In genomic region chr2:240111253-240111652, GRCh38 we compare ENCODE assay signal across 23 cellular contexts. TPM values are rescaled to one million over a fixed set of nuclear protein-coding genes. Genes with fewer than 3 reads are reported as not detected.
DNase-seq lines count a peak whose midpoint lies in the region; ATAC-seq and TF ChIP-seq lines count a peak whose summit lies in the region.
"Had no signal": no experiment of that assay in that cellular context is flagged by ENCODE, and none has a peak within 500 bp of the region (broad histone marks: within the 10 kb centered on the region; RNA-seq: fewer than 3 reads in every experiment).

No MANE protein-coding gene starts in this region.

- no peak for TF ChIP-seq POLR2A in breast epithelium (IDR thresholded peaks at IDR 0.05)

- H3K36me3 ChIP-seq in breast epithelium = no peaks in the 10 kb centered on the region
- H3K36me3 ChIP-seq: cardiac muscle cell, heart left ventricle, neural progenitor cell, Peyer's patch, thyroid gland had no signal

- no peak overlapping the region for H3K4me3 ChIP-seq in AG10803 (ENCODE audit: low read length)
- H3K4me3 ChIP-seq in fibroblast of villous mesenchyme (ENCODE audit: low read depth, low read length) = no peak overlapping the region
- H3K4me3 ChIP-seq in breast epithelium = no peak overlapping the region
- H3K4me3 ChIP-seq: cardiac muscle cell, heart left ventricle, neural progenitor cell, Peyer's patch, thyroid gland had no signal

- H3K27ac ChIP-seq in breast epithelium = no peak overlapping the region
- H3K27ac ChIP-seq: cardiac muscle cell, heart left ventricle, neural progenitor cell, Peyer's patch, thyroid gland had no signal

- DNase-seq in AG10803 (ENCODE audit: low read depth) (peak; percentile 3), EL (peak; percentile 9), NCI-H524 (lab: John Stamatoyannopoulos, UW) (peak; percentile 88 to 95), fibroblast of villous mesenchyme (ENCODE audit: low read depth) (peak; percentile 58), cardiac septum (ENCODE audit: low spot score) (no peak), breast epithelium (ENCODE audit: low spot score in 2 of 2) (no peak), NCI-H2107 (lab: John Stamatoyannopoulos, UW) (no peak)
- DNase-seq: activated CD4-positive, alpha-beta T cell treated with anti-CD3 and anti-CD28 coated beads for 4 hours; activated naive CD4-positive, alpha-beta T cell treated with anti-CD3 and anti-CD28 coated beads, Interleukin-2, amount 10 ng/mL, durations not matched to agents 7 days and 5 days; activated T-cell treated with anti-CD3 and anti-CD28 coated beads, Interleukin-2, amount 50 U/mL, for 72 hours; anterior cingulate cortex; CD4-positive, CD25-positive, alpha-beta regulatory T cell; DMS153; GOT3; heart left ventricle; left colon; Peyer's patch; stimulated activated CD4-positive, alpha-beta T cell treated with anti-CD3 and anti-CD28 coated beads, Interleukin-15, amount 100 ng/mL, for 24 hours; thyroid gland had no signal

- H3K9me3 ChIP-seq in breast epithelium = no peaks in the 10 kb centered on the region
- H3K9me3 ChIP-seq: Peyer's patch, thyroid gland had no signal

- no peak for ATAC-seq in HG03039 (IDR thresholded peaks at IDR 0.05; ENCODE audit: unreplicated experiment)
- ATAC-seq: activated T-cell treated with anti-CD3 and anti-CD28 coated beads, Interleukin-2, amount 50 U/mL, for 72 hours; heart left ventricle; left colon; sciatic nerve had no signal

- TF ChIP-seq CTCF in AG10803 (conservative IDR thresholded peaks at IDR 0.05; ENCODE audit: low read length) (no peak), fibroblast of villous mesenchyme (IDR thresholded peaks at IDR 0.05; ENCODE audit: insufficient read depth, low read depth, low read length) (no peak), breast epithelium (IDR thresholded peaks at IDR 0.05) (no peak)

- intact Hi-C loops in cardiac septum (cut with DNase I) (no loop called here), breast epithelium (cut with DNase I; ENCODE audit: low total_unique reads) (no loop called here)

- H3K4me1 ChIP-seq in breast epithelium = no peaks in the 10 kb centered on the region
- H3K4me1 ChIP-seq: heart left ventricle, neural progenitor cell, Peyer's patch, thyroid gland had no signal

- peaks cover 0 to 12% of the 10 kb centered on the region in 2 donors for H3K27me3 ChIP-seq in breast epithelium
- H3K27me3 ChIP-seq: cardiac muscle cell, neural progenitor cell, Peyer's patch, thyroid gland had no signal

RNA-seq across cellular contexts. Expression of gene COPS9, which starts 24.9 kb away (rescaled TPM):
- total RNA-seq in fibroblast of villous mesenchyme (102 and 114 TPM in 2 replicates), cardiac septum (149 TPM), breast epithelium (100 to 1,000 TPM; 174 to 267 (median 250) TPM)

RNA-seq across cellular contexts. Expression of gene OTOS, which starts 29.2 kb away (rescaled TPM):
- total RNA-seq in fibroblast of villous mesenchyme (not detected in 2 replicates), cardiac septum (not detected), breast epithelium (not detected)
- total RNA-seq: activated T-cell treated with anti-CD3 and anti-CD28 coated beads, Interleukin-2, amount 50 U/mL, for 72 hours; cardiac muscle cell; CD4-positive, CD25-positive, alpha-beta regulatory T cell; left colon; Peyer's patch; sciatic nerve had no signal

RNA-seq across cellular contexts. Expression of gene OR6B3, which starts 57.9 kb away (rescaled TPM):
- total RNA-seq in fibroblast of villous mesenchyme = not detected in 2 replicates
- not detected for total RNA-seq in cardiac septum
- 1 to 10 TPM in 1 of 3 donors, not detected in 2; 1.0 TPM for total RNA-seq in breast epithelium
- total RNA-seq: activated T-cell treated with anti-CD3 and anti-CD28 coated beads, Interleukin-2, amount 50 U/mL, for 72 hours; cardiac muscle cell; CD4-positive, CD25-positive, alpha-beta regulatory T cell; heart left ventricle; left colon; Peyer's patch; thyroid gland had no signal

Comparison
In these comparisons a context has a peak if more than half of its experiments do, and no peak if none do; other contexts are left out.
1. DNase-seq: peak in AG10803 (single experiment), EL (single experiment), NCI-H524 (2 of 2) and fibroblast of villous mesenchyme (single experiment); none in cardiac septum (single experiment), breast epithelium (0 of 2) and NCI-H2107 (single experiment).